In the genomic region with DNA sequence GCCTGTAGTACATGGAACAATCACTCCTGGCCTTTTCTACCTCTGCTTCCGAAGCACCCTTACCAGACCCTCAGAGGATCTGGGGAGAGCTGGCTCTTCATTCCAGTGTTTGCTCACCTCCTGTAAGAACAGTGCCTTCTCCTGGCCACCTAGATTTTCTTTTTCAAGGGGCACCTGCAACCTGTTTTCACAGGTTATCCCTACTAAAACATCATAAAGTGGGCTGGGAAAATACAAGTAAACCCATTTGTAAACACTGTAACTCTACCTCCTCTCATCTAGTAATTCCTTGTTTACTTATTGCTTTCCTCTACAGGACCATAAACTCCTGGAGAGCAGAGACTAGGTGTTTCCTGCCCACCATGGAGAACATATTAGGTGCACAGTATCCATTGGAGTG, we compare ENCODE assay signal across 10 cellular contexts. TPM values are rescaled to one million over a fixed set of nuclear protein-coding genes. Genes with fewer than 3 reads are reported as not detected.
A peak's percentile ranks its signal among the peaks of the same experiment; 100 is the strongest.
DNase-seq lines count a peak whose midpoint lies in the region; ATAC-seq and TF ChIP-seq lines count a peak whose summit lies in the region.
"Had no signal": no experiment of that assay in that cellular context is flagged by ENCODE, and none has a peak within 500 bp of the region (broad histone marks: within the 10 kb centered on the region; RNA-seq: fewer than 3 reads in every experiment).

No MANE protein-coding gene starts in this region.

- no peaks in the 10 kb centered on the region for H3K36me3 Mint-ChIP-seq in activated naive CD8-positive, alpha-beta T cell treated with anti-CD3 and anti-CD28 coated beads, Interleukin-2, amount 10 ng/mL, durations not matched to agents 7 days and 5 days
- H3K36me3 Mint-ChIP-seq in natural killer cell = no peaks in the 10 kb centered on the region

- H3K27me3 ChIP-seq in HUES48 (ENCODE audit: control insufficient read depth, insufficient read depth, low read length) (peaks cover 18% of the 10 kb centered on the region), SK-N-SH (ENCODE audit: insufficient read depth) (peaks cover 18% of the 10 kb centered on the region)

- H3K9ac ChIP-seq in HUES48 (ENCODE audit: low read depth, low read length) = no peak overlapping the region
- H3K9ac ChIP-seq in SK-N-SH = no peak overlapping the region

- no peaks in the 10 kb centered on the region for H4K20me1 ChIP-seq in SK-N-SH (ENCODE audit: insufficient read depth)

- no peak overlapping the region for H2AFZ ChIP-seq in SK-N-SH (ENCODE audit: low read depth)

- DNase-seq in DMS79 treated with DMSO at 0.1 percent for 48 hours (lab: John Stamatoyannopoulos, UW) = peak; percentile 14
- DNase-seq in activated naive CD8-positive, alpha-beta T cell treated with anti-CD3 and anti-CD28 coated beads, Interleukin-2, amount 10 ng/mL, durations not matched to agents 7 days and 5 days = no peak
- DNase-seq in natural killer cell = no peak
- no peak for DNase-seq in occipital lobe (lab: John Stamatoyannopoulos, UW)
- DNase-seq in SK-N-SH = no peak
- DNase-seq in SKM-1 (lab: John Stamatoyannopoulos, UW; ENCODE audit: unreplicated experiment) = no peak
- DNase-seq: NCI-H774 had no signal

- no peak overlapping the region for H3K27ac Mint-ChIP-seq in activated naive CD8-positive, alpha-beta T cell treated with anti-CD3 and anti-CD28 coated beads, Interleukin-2, amount 10 ng/mL, durations not matched to agents 7 days and 5 days
- peak overlapping the region; percentile 97 for H3K27ac Mint-ChIP-seq in natural killer cell

- H3K4me1 ChIP-seq in HUES48 (ENCODE audit: control insufficient read depth, insufficient read depth, low read length) (peaks cover 10% of the 10 kb centered on the region), SK-N-SH (ENCODE audit: control insufficient read depth in 1 of 2, insufficient read depth in 2 of 2, low read depth in 1 of 2, low read length in 1 of 2) (peaks cover 0 to 8% of the 10 kb centered on the region in 2 experiments; a peak in 1 of 4 replicates)

- H3F3A ChIP-seq in SK-N-SH (replicated peaks; ENCODE audit: insufficient read depth) = no peaks in the 10 kb centered on the region

- no peak for TF ChIP-seq RAD21 in SK-N-SH (IDR thresholded peaks at IDR 0.05; ENCODE audit: low read length)

- no peaks in the 10 kb centered on the region for H3K9me2 ChIP-seq in SK-N-SH

- H3K27me3 Mint-ChIP-seq in activated naive CD8-positive, alpha-beta T cell treated with anti-CD3 and anti-CD28 coated beads, Interleukin-2, amount 10 ng/mL, durations not matched to agents 7 days and 5 days = peaks cover 6% of the 10 kb centered on the region
- H3K27me3 Mint-ChIP-seq in natural killer cell (ENCODE audit: low read depth in 2 of 2) = no peaks in the 10 kb centered on the region

- POLR2A ChIA-PET in activated naive CD8-positive, alpha-beta T cell treated with anti-CD3 and anti-CD28 coated beads, Interleukin-2, amount 10 ng/mL, durations not matched to agents 7 days and 5 days (lab: Charles Lee) = no interaction called here
- POLR2A ChIA-PET in SK-N-SH (lab: Yijun Ruan, JAX) = no interaction called here

- CTCF ChIA-PET in SK-N-SH (lab: Yijun Ruan, JAX) = interaction anchor here (1.2 kb wide), 1 partner anchor 345 kb away, joined by 3 read pairs; no protein-coding TSS in a partner anchor

- TF ChIP-seq CTCF in natural killer cell (IDR thresholded peaks at IDR 0.05) (no peak), SK-N-SH (IDR thresholded peaks at IDR 0.05) (no peak)

- peak overlapping the region; percentile 97 for H3K4me3 Mint-ChIP-seq in activated naive CD8-positive, alpha-beta T cell treated with anti-CD3 and anti-CD28 coated beads, Interleukin-2, amount 10 ng/mL, durations not matched to agents 7 days and 5 days
- peak overlapping the region; percentile 99 for H3K4me3 Mint-ChIP-seq in natural killer cell

- H3K9me3 ChIP-seq in HUES48 (ENCODE audit: control insufficient read depth, insufficient read depth, low read length) (no peaks in the 10 kb centered on the region), SK-N-SH (no peaks in the 10 kb centered on the region)

- H3K4me3 ChIP-seq in HUES48 (ENCODE audit: low read depth, low read length) = peak overlapping the region; percentile 81; the same call in 1 of the 2 replicates
- H3K4me3 ChIP-seq in SK-N-SH (ENCODE audit: low read depth in 2 of 2, low read length in 1 of 2) = no peak overlapping the region

- H3K4me1 Mint-ChIP-seq in activated naive CD8-positive, alpha-beta T cell treated with anti-CD3 and anti-CD28 coated beads, Interleukin-2, amount 10 ng/mL, durations not matched to agents 7 days and 5 days = peaks cover 28% of the 10 kb centered on the region
- peaks cover 67 to 69% of the 10 kb centered on the region in 2 donors for H3K4me1 Mint-ChIP-seq in natural killer cell

- ATAC-seq in activated naive CD8-positive, alpha-beta T cell treated with anti-CD3 and anti-CD28 coated beads, Interleukin-2, amount 10 ng/mL, durations not matched to agents 7 days and 5 days (ENCODE audit: low read depth) = no peak
- ATAC-seq in natural killer cell = no peak
- ATAC-seq in GM19397 (IDR thresholded peaks at IDR 0.05; ENCODE audit: unreplicated experiment) = no peak

- H3K9me3 Mint-ChIP-seq in activated naive CD8-positive, alpha-beta T cell treated with anti-CD3 and anti-CD28 coated beads, Interleukin-2, amount 10 ng/mL, durations not matched to agents 7 days and 5 days = no peaks in the 10 kb centered on the region
- no peaks in the 10 kb centered on the region for H3K9me3 Mint-ChIP-seq in natural killer cell

- intact Hi-C loops in natural killer cell (cut with micrococcal nuclease) = loop anchor here (1.0 to 2.0 kb wide), 3 partner anchors 24 to 78 kb away; no protein-coding TSS in a partner anchor

- WGBS in SK-N-SH (ENCODE audit: low lambda C conversion rate) = 82% methylated on average over 1 of the region's 1 CpG

- no peak overlapping the region for H3K27ac ChIP-seq in HUES48 (ENCODE audit: low read depth, low read length)
- no peak overlapping the region for H3K27ac ChIP-seq in SK-N-SH (ENCODE audit: low read depth in 2 of 2, low read length in 1 of 2)

- no peaks in the 10 kb centered on the region for H3K36me3 ChIP-seq in HUES48 (ENCODE audit: control insufficient read depth, insufficient read depth, low read length)
- H3K36me3 ChIP-seq in SK-N-SH (replicated peaks in 1 of 2; ENCODE audit: control insufficient read depth in 1 of 2, insufficient read depth in 2 of 2, low read length in 1 of 2) = no peaks in the 10 kb centered on the region

- no peak overlapping the region for H3K4me2 ChIP-seq in SK-N-SH

- no peaks in the 10 kb centered on the region for H3K79me2 ChIP-seq in SK-N-SH (ENCODE audit: insufficient read depth)

- TF ChIP-seq EP300 in SK-N-SH (IDR thresholded peaks at IDR 0.05; ENCODE audit: borderline replicate concordance in 1 of 2, low read depth in 1 of 2, low read length in 1 of 2) = no peak

TF ChIP-seq in SK-N-SH, 30 proteins besides CTCF, POLR2A, EP300 and RAD21:
- TF ChIP-seq TEAD4 (IDR thresholded peaks at IDR 0.05; ENCODE audit: borderline replicate concordance, insufficient read depth) (no peak), GATA2 (CRISPR knock-in tag; IDR thresholded peaks at IDR 0.05) (no peak)

RNA-seq across cellular contexts. Expression of gene PIK3AP1, which starts 1.1 kb away (rescaled TPM):
- total RNA-seq in activated naive CD8-positive, alpha-beta T cell treated with anti-CD3 and anti-CD28 coated beads, Interleukin-2, amount 10 ng/mL, durations not matched to agents 7 days and 5 days = 1 to 10 TPM; 5.3 to 7.4 TPM
- total RNA-seq in natural killer cell (100 to 1,000 TPM in 1 of 3 donors, 10 to 100 TPM in 2; 95.3 to 137 (median 97.1) TPM), occipital lobe (5.6 TPM)
- 0.07 and 0.08 TPM in 2 replicates for polyA plus RNA-seq in SK-N-SH (2012; rRNA removed)
- polyA plus RNA-seq in SK-N-SH (2012; cell fraction: cytosol; rRNA removed) = 0.06 and 0.17 TPM in 2 replicates
- polyA plus RNA-seq in SK-N-SH (2012; cell fraction: nucleus; rRNA removed) = 0.02 TPM in 2 replicates
- total RNA-seq: lung microvascular endothelial cell had no signal

Comparison
In these comparisons a context has a peak if more than half of its experiments do, and no peak if none do; other contexts are left out.
1. RNA of gene PIK3AP1, which starts 1.1 kb away (total RNA-seq): 95.3 to 137 TPM in natural killer cell; 5.3 to 7.4 TPM in activated naive CD8-positive, alpha-beta T cell treated with anti-CD3 and anti-CD28 coated beads, Interleukin-2, amount 10 ng/mL, durations not matched to agents 7 days and 5 days and 5.6 TPM in occipital lobe (single experiment); every median in the first group is over 10 times any median in the second.